Comparison of ENCODE assay signal across 8 cellular contexts in genomic region chr9:127918201-127919107, GRCh38. TPM values are rescaled to one million over a fixed set of nuclear protein-coding genes. Genes with fewer than 3 reads are reported as not detected.
A peak's percentile ranks its signal among the peaks of the same experiment; 100 is the strongest.
DNase-seq lines count a peak whose midpoint lies in the region; FAIRE-seq and TF ChIP-seq lines count a peak whose summit lies in the region.

No MANE protein-coding gene starts in this region.

- H3K4me3 ChIP-seq in AG04450 (ENCODE audit: low read depth, low read length) = no peak overlapping the region
- no peak overlapping the region for H3K4me3 ChIP-seq in effector memory CD4-positive, alpha-beta T cell (ENCODE audit: insufficient read depth, low read depth, low read length, poor library complexity, severe bottlenecking)

- no peak for FAIRE-seq in GM12892 (lab: Jason Lieb, UNC)

- H3K27ac ChIP-seq in AG04450 (ENCODE audit: low read depth, low read length) (peak overlapping the region; percentile 87), angular gyrus (ENCODE audit: low read depth, low read length) (peak overlapping the region; percentile 48)
- H3K27ac ChIP-seq in effector memory CD4-positive, alpha-beta T cell (ENCODE audit: insufficient read depth, low read length, poor library complexity, severe bottlenecking) = no peak overlapping the region

- no peak for TF ChIP-seq POLR2A in GM12892 (IDR thresholded peaks at IDR 0.05; ENCODE audit: low read depth, low read length)

- no peak for TF ChIP-seq CTCF in AG04450 (IDR thresholded peaks at IDR 0.05; ENCODE audit: low read depth, low read length)

- DNase-seq in AG04450 (ENCODE audit: low read depth, low spot score) = no peak
- peak; percentile 42 for DNase-seq in HCEC 1CT
- peak; percentile 41 to 43 for DNase-seq in lung microvascular endothelial cell (ENCODE audit: low read depth in 2 of 2)
- DNase-seq in stimulated activated CD4-positive, alpha-beta T cell treated with anti-CD3 and anti-CD28 coated beads, Interleukin-4, amount 100 ng/mL, for 24 hours = no peak
- DNase-seq in effector memory CD4-positive, alpha-beta T cell = no peak
- no peak for DNase-seq in HT-29 (ENCODE audit: low spot score)
- no peak for DNase-seq in GM12892 (ENCODE audit: insufficient read length)

- no peaks in the 10 kb centered on the region; the same call in 1 of the 2 replicates for H3K9me3 ChIP-seq in AG04450 (ENCODE audit: control insufficient read depth, insufficient read depth, low read length)
- H3K9me3 ChIP-seq in effector memory CD4-positive, alpha-beta T cell (ENCODE audit: control insufficient read depth, low read length) = no peaks in the 10 kb centered on the region

- CTCF ChIA-PET in AG04450 (lab: Charles Lee) = interaction anchor here (0.6 to 5.0 kb wide), 3 partner anchors 21 to 183 kb away, joined by 5 to 46 read pairs (median 6); partner anchors contain the start of gene TOR2A

- no peaks in the 10 kb centered on the region for H3K36me3 ChIP-seq in effector memory CD4-positive, alpha-beta T cell (ENCODE audit: control insufficient read depth, insufficient read depth, low read length)

- no peaks in the 10 kb centered on the region for H3K27me3 ChIP-seq in AG04450 (ENCODE audit: control insufficient read depth, insufficient read depth, low read length)
- H3K27me3 ChIP-seq in effector memory CD4-positive, alpha-beta T cell (replicated peaks; ENCODE audit: control insufficient read depth, insufficient read depth, low read length, poor library complexity, severe bottlenecking) = no peaks in the 10 kb centered on the region

- POLR2A ChIA-PET in AG04450 (lab: Yijun Ruan, JAX) = interaction anchor here (0.7 to 1.1 kb wide), 2 partner anchors 20 kb away, joined by 4 to 5 read pairs; no protein-coding TSS in a partner anchor

- peaks cover 37% of the 10 kb centered on the region for H3K4me1 ChIP-seq in effector memory CD4-positive, alpha-beta T cell (ENCODE audit: control insufficient read depth, insufficient read depth, low read length, poor library complexity, severe bottlenecking)

RNA-seq across cellular contexts. Expression of gene ST6GALNAC4, which starts 1.6 kb away (rescaled TPM):
- polyA plus RNA-seq in AG04450 (2011; rRNA removed) = 15.0 and 24.3 TPM in 2 replicates
- polyA minus RNA-seq in AG04450 (2011; rRNA and poly(A)+ RNA removed) = 19.2 and 23.6 TPM in 2 replicates
- 25.5 and 26.6 TPM in 2 replicates for total RNA-seq in lung microvascular endothelial cell
- 60.1 and 84.2 TPM in 2 replicates for total RNA-seq in HT-29 (2014; rRNA removed; shearing (Covaris generic))
- 17.0 TPM for polyA plus RNA-seq in GM12892 (2012; ENCODE audit: missing spikeins)

RNA-seq across cellular contexts. Expression of gene PIP5KL1, which starts 12.1 kb away (rescaled TPM):
- polyA plus RNA-seq in AG04450 (2011; rRNA removed) = 1.2 TPM in 2 replicates
- polyA minus RNA-seq in AG04450 (2011; rRNA and poly(A)+ RNA removed) = 1.2 and 1.3 TPM in 2 replicates
- 0.44 and 0.60 TPM in 2 replicates for total RNA-seq in lung microvascular endothelial cell
- total RNA-seq in HT-29 (2014; rRNA removed; shearing (Covaris generic)) = 1.2 and 3.8 TPM in 2 replicates
- 0.36 TPM for polyA plus RNA-seq in GM12892 (2012; ENCODE audit: missing spikeins)

RNA-seq across cellular contexts. Expression of gene ST6GALNAC6, which starts 19.1 kb away (rescaled TPM):
- polyA plus RNA-seq in AG04450 (2011; rRNA removed) = 40.6 and 58.2 TPM in 2 replicates
- 47.7 and 59.0 TPM in 2 replicates for polyA minus RNA-seq in AG04450 (2011; rRNA and poly(A)+ RNA removed)
- 23.5 and 30.0 TPM in 2 replicates for total RNA-seq in lung microvascular endothelial cell
- total RNA-seq in HT-29 (2014; rRNA removed; shearing (Covaris generic)) = 14.5 and 16.6 TPM in 2 replicates
- polyA plus RNA-seq in GM12892 (2012; ENCODE audit: missing spikeins) = 25.3 TPM

RNA-seq across cellular contexts. Expression of gene DPM2, which starts 19.2 kb away (rescaled TPM):
- polyA plus RNA-seq in AG04450 (2011; rRNA removed) = 25.3 and 30.9 TPM in 2 replicates
- polyA minus RNA-seq in AG04450 (2011; rRNA and poly(A)+ RNA removed) = 33.6 and 41.2 TPM in 2 replicates
- total RNA-seq in lung microvascular endothelial cell = 8.9 and 12.3 TPM in 2 replicates
- 44.3 and 47.0 TPM in 2 replicates for total RNA-seq in HT-29 (2014; rRNA removed; shearing (Covaris generic))
- polyA plus RNA-seq in GM12892 (2012; ENCODE audit: missing spikeins) = 26.4 TPM

RNA-seq across cellular contexts. Expression of gene AK1, which starts 41.0 kb away (rescaled TPM):
- polyA plus RNA-seq in AG04450 (2011; rRNA removed) = 75.9 and 93.9 TPM in 2 replicates
- 24.9 and 43.3 TPM in 2 replicates for polyA minus RNA-seq in AG04450 (2011; rRNA and poly(A)+ RNA removed)
- total RNA-seq in lung microvascular endothelial cell = 22.0 and 24.8 TPM in 2 replicates
- 85.0 and 101 TPM in 2 replicates for total RNA-seq in HT-29 (2014; rRNA removed; shearing (Covaris generic))
- polyA plus RNA-seq in GM12892 (2012; ENCODE audit: missing spikeins) = 10.7 TPM

Comparison
In these comparisons a context has a peak if more than half of its experiments do, and no peak if none do; other contexts are left out.
1. DNase-seq: peak in HCEC 1CT (single experiment) and lung microvascular endothelial cell (2 of 2); none in AG04450 (single experiment), stimulated activated CD4-positive, alpha-beta T cell treated with anti-CD3 and anti-CD28 coated beads, Interleukin-4, amount 100 ng/mL, for 24 hours (single experiment), effector memory CD4-positive, alpha-beta T cell (0 of 3), HT-29 (single experiment) and GM12892 (single experiment).